Comparison of ENCODE assay signal across 20 cellular contexts in genomic region chr1:28530456-28530855, GRCh38. TPM values are rescaled to one million over a fixed set of nuclear protein-coding genes. Genes with fewer than 3 reads are reported as not detected.
A peak's percentile ranks its signal among the peaks of the same experiment; 100 is the strongest.
DNase-seq lines count a peak whose midpoint lies in the region; ATAC-seq, FAIRE-seq and TF ChIP-seq lines count a peak whose summit lies in the region.
"Had no signal": no experiment of that assay in that cellular context is flagged by ENCODE, and none has a peak within 500 bp of the region (broad histone marks: within the 10 kb centered on the region; RNA-seq: fewer than 3 reads in every experiment).

No MANE protein-coding gene starts in this region.

- H4K20me1 ChIP-seq in HepG2 (ENCODE audit: insufficient read depth, low read length) (no peaks in the 10 kb centered on the region), K562 (replicated peaks; ENCODE audit: control insufficient read depth, insufficient read depth, low read length) (peaks cover 17% of the 10 kb centered on the region)

- no peaks in the 10 kb centered on the region for H3K9me3 ChIP-seq in HepG2 (ENCODE audit: low read length)
- no peaks in the 10 kb centered on the region for H3K9me3 ChIP-seq in right lobe of liver
- H3K9me3 ChIP-seq in K562 (replicated peaks; ENCODE audit: control insufficient read depth, insufficient read depth, low read depth, low read length) = no peaks in the 10 kb centered on the region
- peaks cover 3% of the 10 kb centered on the region for H3K9me3 ChIP-seq in trophoblast cell (ENCODE audit: insufficient read depth, low read depth, low read length)
- H3K9me3 ChIP-seq in heart right ventricle = no peaks in the 10 kb centered on the region
- H3K9me3 ChIP-seq: A549 had no signal

- 98% methylated on average over 21 of the region's 31 CpGs for WGBS in HepG2 (ENCODE audit: low lambda C conversion rate)
- WGBS in right lobe of liver (ENCODE audit: insufficient coverage, low coverage, low lambda C conversion rate, missing lambda C conversion rate) = 83% methylated on average over 2 of the region's 31 CpGs
- WGBS in K562 (ENCODE audit: insufficient coverage, low coverage, missing lambda C conversion rate) = 96% methylated on average over 17 of the region's 31 CpGs
- no CpG with 5 or more reads among the region's 31 CpGs for WGBS in trophoblast cell (ENCODE audit: extremely low coverage, insufficient coverage, insufficient read length)
- WGBS in heart right ventricle, 2 donors = 98 to 99% methylated on average over 27 to 31 of the region's 31 CpGs

- no peak for TF ChIP-seq RAD21 in HepG2 (CRISPR knock-in tag; IDR thresholded peaks at IDR 0.05)
- TF ChIP-seq RAD21 in K562 (CRISPR knock-in tag; conservative IDR thresholded peaks at IDR 0.05 in 1 of 2, IDR thresholded peaks at IDR 0.05 in 1 of 2) = no peak

- H2BK120ac ChIP-seq in trophoblast cell (ENCODE audit: insufficient read depth, low read length, poor library complexity) = no peak overlapping the region

- H3K4me1 ChIP-seq in HepG2 (ENCODE audit: insufficient read depth, low read length) (0 out of 2 replicates have a peak, but pooled peaks cover 3% of the 10 kb centered on the region), right lobe of liver (no peaks in the 10 kb centered on the region), K562 (replicated peaks in 1 of 2; ENCODE audit: control insufficient read depth in 2 of 2, insufficient read depth in 2 of 2, low read length in 2 of 2) (peaks cover 5 to 11% of the 10 kb centered on the region in 2 experiments), trophoblast cell (ENCODE audit: control insufficient read depth in 1 of 2, insufficient read depth in 2 of 2, low read length in 2 of 2) (peaks cover 16 to 19% of the 10 kb centered on the region in 2 experiments), heart right ventricle (no peaks in the 10 kb centered on the region)

- BruUV-seq in HepG2 (replicated peaks; lab: Mats Ljungman, UMichigan) = no TSS peak
- no TSS peak for BruUV-seq in K562 (replicated peaks; lab: Mats Ljungman, UMichigan)

- H3K36me3 ChIP-seq in HepG2 (replicated peaks in 1 of 2; ENCODE audit: control insufficient read depth in 1 of 2, insufficient read depth in 2 of 2, low read length in 2 of 2) (peaks cover 24 to 47% of the 10 kb centered on the region in 2 experiments), right lobe of liver (peaks cover 0 to under 1% (median 0%) of the 10 kb centered on the region in 4 donors), K562 (ENCODE audit: control insufficient read depth, insufficient read depth, low read length) (peaks cover 81% of the 10 kb centered on the region), trophoblast cell (ENCODE audit: control insufficient read depth in 1 of 2, insufficient read depth in 2 of 2, low read length in 2 of 2) (peaks cover 47 to 55% of the 10 kb centered on the region in 2 experiments), heart right ventricle (peaks cover 0 to 52% (median 0%) of the 10 kb centered on the region in 9 donors)

- H4K91ac ChIP-seq in trophoblast cell (ENCODE audit: low read depth, low read length) = peak overlapping the region; percentile 68

- DNase-seq in HepG2 (ENCODE audit: low spot score) (no peak), right lobe of liver (no peak), K562 (ENCODE audit: extremely low read depth in 1 of 4, low spot score in 3 of 4) (no peak), trophoblast cell (no peak), NCI-H446 (lab: John Stamatoyannopoulos, UW) (no peak), heart right ventricle (no peak)
- DNase-seq: 8988T; C1 segment of cervical spinal cord; Calu3; CD4-positive, alpha-beta memory T cell; COR-L47; DMS153; DND-41; GOT3; HCEC 1CT had no signal

- POLR2A ChIA-PET in HepG2 (lab: Yijun Ruan, JAX) = no interaction called here
- POLR2A ChIA-PET in K562 (lab: Yijun Ruan, JAX) = interaction anchor here (0.6 to 1.2 kb wide), 4 partner anchors 8 to 24 kb away, joined by 3 to 4 read pairs (median 4); no protein-coding TSS in a partner anchor

- TF ChIP-seq CTCF in HepG2 (CRISPR knock-in tag; IDR thresholded peaks at IDR 0.05) = no peak
- no peak for TF ChIP-seq CTCF in right lobe of liver (IDR thresholded peaks at IDR 0.05)
- TF ChIP-seq CTCF in K562 (IDR thresholded peaks at IDR 0.05 in 2 of 3, conservative IDR thresholded peaks at IDR 0.05 in 1 of 3; ENCODE audit: insufficient read depth in 2 of 3, low read depth in 1 of 3, low read length in 3 of 3) = no peak
- no peak for TF ChIP-seq CTCF in heart right ventricle (IDR thresholded peaks at IDR 0.05)

- intact Hi-C loops in HepG2 (cut with micrococcal nuclease; ENCODE audit: unreplicated experiment) = no loop called here
- intact Hi-C loops in right lobe of liver (cut with DNase I) = no loop called here
- intact Hi-C loops in K562 (cut with micrococcal nuclease) = no loop called here
- intact Hi-C loops in heart right ventricle (cut with DNase I) = loop anchor here in 1 of 10 donors (10.0 kb wide), 1 partner anchor 334 kb away; no protein-coding TSS in a partner anchor

- peak overlapping the region; percentile 12 for H3K4ac ChIP-seq in trophoblast cell (ENCODE audit: low read depth, low read length)

- H3K27me3 ChIP-seq in HepG2 (ENCODE audit: control insufficient read depth in 1 of 2, insufficient read depth in 2 of 2, low read length in 2 of 2) (no peaks in the 10 kb centered on the region), right lobe of liver (no peaks in the 10 kb centered on the region), K562 (ENCODE audit: control insufficient read depth in 2 of 2, insufficient read depth in 2 of 2, low read length in 2 of 2) (no peaks in the 10 kb centered on the region), trophoblast cell (ENCODE audit: insufficient read depth, low read length) (no peaks in the 10 kb centered on the region), heart right ventricle (no peaks in the 10 kb centered on the region)

- no peak overlapping the region for H2AK5ac ChIP-seq in trophoblast cell (ENCODE audit: low read length)

- H3K4me3 ChIP-seq in HepG2 (replicated peaks in 1 of 3; ENCODE audit: insufficient read depth in 1 of 3, low read depth in 2 of 3, low read length in 3 of 3) = no peak overlapping the region
- no peak overlapping the region for H3K4me3 ChIP-seq in right lobe of liver
- no peak overlapping the region for H3K4me3 ChIP-seq in K562
- H3K4me3 ChIP-seq in trophoblast cell (ENCODE audit: low read depth, low read length) = no peak overlapping the region
- H3K4me3 ChIP-seq in heart right ventricle = no peak overlapping the region
- H3K4me3 ChIP-seq: A549 had no signal

- in situ Hi-C loops in HepG2 (cut with HindIII; ENCODE audit: extremely low pct_ligation_motif_present, low pct_unique_long_range_greater_than_20kb) = no loop called here
- in situ Hi-C loops in K562 (cut with MboI) = no loop called here

- peaks cover 29% of the 10 kb centered on the region for H3K79me1 ChIP-seq in trophoblast cell (ENCODE audit: low read length)

- no peak overlapping the region for H3K9ac ChIP-seq in HepG2 (ENCODE audit: insufficient read depth, low read depth, low read length)
- no peak overlapping the region for H3K9ac ChIP-seq in K562 (ENCODE audit: insufficient read depth in 1 of 2, low read depth in 2 of 2, low read length in 2 of 2)
- no peak overlapping the region for H3K9ac ChIP-seq in trophoblast cell (ENCODE audit: low read length)

- H3K27ac ChIP-seq in HepG2 (ENCODE audit: extremely low read length, insufficient read depth, low read length) (no peak overlapping the region), right lobe of liver (no peak overlapping the region), K562 (ENCODE audit: extremely low read depth, low read depth, low read length) (no peak overlapping the region), trophoblast cell (ENCODE audit: low read depth, low read length) (no peak overlapping the region), heart right ventricle (no peak overlapping the region)
- H3K27ac ChIP-seq: A549 had no signal

- peak overlapping the region; percentile 24 for H2BK5ac ChIP-seq in trophoblast cell (ENCODE audit: low read depth, low read length, poor library complexity)

- H2AFZ ChIP-seq in HepG2 (ENCODE audit: low read length) (no peak overlapping the region), K562 (ENCODE audit: low read depth, low read length) (no peak overlapping the region), trophoblast cell (ENCODE audit: insufficient read depth, low read length, poor library complexity) (no peak overlapping the region)

- FAIRE-seq in HepG2 (lab: Jason Lieb, UNC) (no peak), K562 (lab: Jason Lieb, UNC) (no peak)
- FAIRE-seq: A549, G401.6, GM12892, H54 had no signal

- H3K4me2 ChIP-seq in HepG2 (ENCODE audit: low read depth, low read length) (no peak overlapping the region), K562 (ENCODE audit: insufficient read depth, low read length) (no peak overlapping the region), trophoblast cell (ENCODE audit: low read length) (no peak overlapping the region)
- H3K4me2 ChIP-seq: A549 had no signal

- no peak overlapping the region for H4K8ac ChIP-seq in trophoblast cell (ENCODE audit: low read depth, low read length)

- peak overlapping the region; percentile 74 for H3K18ac ChIP-seq in trophoblast cell (ENCODE audit: low read length)

- peak overlapping the region; percentile 53 for H2BK12ac ChIP-seq in trophoblast cell (ENCODE audit: low read length)

- TF ChIP-seq EP300 in HepG2 (IDR thresholded peaks at IDR 0.05; ENCODE audit: low read depth in 2 of 2, low read length in 2 of 2) = no peak
- TF ChIP-seq EP300 in HepG2 (CRISPR knock-in tag; IDR thresholded peaks at IDR 0.05; ENCODE audit: borderline replicate concordance) = no peak
- no peak for TF ChIP-seq EP300 in K562 (IDR thresholded peaks at IDR 0.05; ENCODE audit: low read length)

- peaks cover 2% of the 10 kb centered on the region for H3K9me1 ChIP-seq in K562 (ENCODE audit: control insufficient read depth, insufficient read depth, low read length)

- CTCF ChIA-PET in HepG2 (lab: Yijun Ruan, JAX; ENCODE audit: low intra/inter-chr PET ratio, low total read pairs) = no interaction called here
- CTCF ChIA-PET in K562 (lab: Yijun Ruan, JAX; ENCODE audit: low intra/inter-chr PET ratio) = interaction anchor here (0.6 kb wide), 1 partner anchor 14 kb away, joined by 3 read pairs; no protein-coding TSS in a partner anchor

- TF ChIP-seq POLR2A in HepG2 (IDR thresholded peaks at IDR 0.05; ENCODE audit: insufficient read depth in 1 of 2, low read depth in 2 of 2, low read length in 2 of 2) (no peak), right lobe of liver (IDR thresholded peaks at IDR 0.05) (no peak), K562 (conservative IDR thresholded peaks at IDR 0.05) (no peak)

- H3K79me2 ChIP-seq in HepG2 (ENCODE audit: insufficient read depth, low read length) (peaks cover 20% of the 10 kb centered on the region), K562 (ENCODE audit: control insufficient read depth, insufficient read depth, low read length) (peaks cover 41% of the 10 kb centered on the region), trophoblast cell (ENCODE audit: control insufficient read depth, insufficient read depth, low read length, poor library complexity) (peaks cover 11% of the 10 kb centered on the region)

- H4K12ac ChIP-seq in trophoblast cell (ENCODE audit: low read depth, low read length) = peak overlapping the region; percentile 73

- H3K23ac ChIP-seq in trophoblast cell (ENCODE audit: low read length) = no peak overlapping the region

- H3K14ac ChIP-seq in trophoblast cell (ENCODE audit: low read length) = peak overlapping the region; percentile 14

- no peak for ATAC-seq in HepG2
- ATAC-seq in right lobe of liver = no peak
- no peak for ATAC-seq in K562
- no peak for ATAC-seq in GM19467 (IDR thresholded peaks at IDR 0.05; ENCODE audit: unreplicated experiment)
- ATAC-seq in heart right ventricle = no peak
- ATAC-seq: A549 had no signal

RNA-seq across cellular contexts. Expression of gene TRNAU1AP, which starts 22.4 kb away (rescaled TPM):
- total RNA-seq in HepG2 (2016; rRNA removed; fragmentation: Illumina TruSeq; extraction: Trizol) (28.3 and 29.0 TPM in 2 replicates), right lobe of liver (10 to 100 TPM in 1 of 6 experiments, 1 to 10 TPM in 5; 5.2 to 14.8 (median 7.3) TPM), K562 (2014; rRNA removed) (34.9 and 35.1 TPM in 2 replicates), K562 (2014; rRNA removed; fragmentation: Illumina TruSeq; extraction: Trizol) (46.3 and 56.8 TPM in 2 replicates), K562 (2015; rRNA removed; fragmentation: Illumina TruSeq; extraction: Trizol) (30.4 and 36.0 TPM in 2 replicates), K562 (2021) (47.9 and 48.8 TPM in 2 replicates), heart right ventricle (10 to 100 TPM; 13.1 to 21.2 (median 15.2) TPM)
- 6.3 and 7.3 TPM in 2 replicates for total RNA-seq in HepG2 (2016; cell fraction: cytosol; rRNA removed; fragmentation: Illumina TruSeq; extraction: Trizol; ENCODE audit: low read depth)
- total RNA-seq in HepG2 (2016; cell fraction: insoluble cytoplasmic fraction; rRNA removed; fragmentation: Illumina TruSeq; extraction: Trizol) = 25.1 and 26.9 TPM in 2 replicates
- 9.7 and 10.6 TPM in 2 replicates for total RNA-seq in HepG2 (2016; cell fraction: membrane; rRNA removed; fragmentation: Illumina TruSeq; extraction: Trizol)
- 16.7 and 17.0 TPM in 2 replicates for total RNA-seq in HepG2 (2016; cell fraction: nucleus; rRNA removed; fragmentation: Illumina TruSeq; extraction: Trizol)
- polyA plus RNA-seq in HepG2 (2011; rRNA removed) (40.5 and 42.9 TPM in 2 replicates), K562 (2011; rRNA removed) (55.3 and 66.7 TPM in 2 replicates), K562 (2014; fragmentation: Illumina TruSeq; extraction: Trizol) (43.9 and 46.0 TPM in 2 replicates), K562 (2014; fragmentation: Nextera tagmentation; extraction: Ambion mirVana) (100 to 1,000 TPM in 1 of 2 experiments, 10 to 100 TPM in 1; 99.0 to 110 TPM), K562 (2014; rRNA removed) (38.0 and 41.8 TPM in 2 replicates), heart right ventricle (10 to 100 TPM; 17.3 to 21.4 TPM)
- 21.1 and 22.7 TPM in 2 replicates for polyA plus RNA-seq in HepG2 (2011; cell fraction: cytosol; rRNA removed)
- 49.6 and 57.0 TPM in 2 replicates for polyA plus RNA-seq in HepG2 (2011; cell fraction: nucleus; rRNA removed)
- 19.2 and 20.5 TPM in 2 replicates for polyA plus RNA-seq in HepG2 (2012)
- 7.3 and 8.6 TPM in 2 replicates for polyA plus RNA-seq in HepG2 (2016; cell fraction: cytosol; fragmentation: Illumina TruSeq; extraction: Trizol; ENCODE audit: low read depth)
- polyA plus RNA-seq in HepG2 (2016; cell fraction: insoluble cytoplasmic fraction; fragmentation: Illumina TruSeq; extraction: Trizol; ENCODE audit: low read depth) = 29.9 and 35.0 TPM in 2 replicates
- polyA plus RNA-seq in HepG2 (2016; cell fraction: membrane; fragmentation: Illumina TruSeq; extraction: Trizol; ENCODE audit: low read depth) = 9.6 and 11.2 TPM in 2 replicates
- 32.0 and 34.2 TPM in 2 replicates for polyA plus RNA-seq in HepG2 (2016; cell fraction: nucleus; fragmentation: Illumina TruSeq; extraction: Trizol; ENCODE audit: insufficient read depth, low read depth)
- polyA minus RNA-seq in HepG2 (2011; rRNA and poly(A)+ RNA removed; ENCODE audit: low replicate concordance) = 7.9 and 23.4 TPM in 2 replicates
- polyA minus RNA-seq in HepG2 (2011; cell fraction: cytosol; rRNA and poly(A)+ RNA removed) = 4.7 and 6.0 TPM in 2 replicates
- 25.8 and 37.4 TPM in 2 replicates for polyA minus RNA-seq in HepG2 (2011; cell fraction: nucleus; rRNA and poly(A)+ RNA removed)
- 106 and 133 TPM in 2 replicates for total RNA-seq in K562 (2011; cell fraction: chromatin; rRNA removed; ENCODE audit: low replicate concordance)
- 72.0 and 74.4 TPM in 2 replicates for total RNA-seq in K562 (2011; cell fraction: nucleolus; rRNA removed)
- 84.0 and 108 TPM in 2 replicates for total RNA-seq in K562 (2011; cell fraction: nucleoplasm; rRNA removed)
- 40.1 and 42.6 TPM in 2 replicates for polyA plus RNA-seq in K562 (2011; cell fraction: cytosol; rRNA removed)
- 59.0 and 59.1 TPM in 2 replicates for polyA plus RNA-seq in K562 (2011; cell fraction: nucleus; rRNA removed)
- polyA plus RNA-seq in K562 (2012) = 54.5 and 69.7 TPM in 2 replicates
- 33.9 and 37.3 TPM in 2 replicates for polyA minus RNA-seq in K562 (2011; rRNA and poly(A)+ RNA removed)
- 9.9 and 14.7 TPM in 2 replicates for polyA minus RNA-seq in K562 (2011; cell fraction: cytosol; rRNA and poly(A)+ RNA removed)
- 14.0 and 30.0 TPM in 2 replicates for polyA minus RNA-seq in K562 (2011; cell fraction: nucleus; rRNA and poly(A)+ RNA removed)
- polyA plus RNA-seq in trophoblast cell (2013) = 50.8 and 53.6 TPM in 2 replicates

RNA-seq across cellular contexts. Expression of gene RCC1, which starts 24.6 kb away (rescaled TPM):
- total RNA-seq in HepG2 (2016; rRNA removed; fragmentation: Illumina TruSeq; extraction: Trizol) (80.8 and 102 TPM in 2 replicates), right lobe of liver (10 to 100 TPM in 5 of 6 experiments, 1 to 10 TPM in 1; 9.5 to 29.6 (median 18.0) TPM), K562 (2014; rRNA removed) (106 and 126 TPM in 2 replicates), K562 (2014; rRNA removed; fragmentation: Illumina TruSeq; extraction: Trizol) (96.5 and 107 TPM in 2 replicates), K562 (2015; rRNA removed; fragmentation: Illumina TruSeq; extraction: Trizol) (134 and 139 TPM in 2 replicates), K562 (2021) (126 and 149 TPM in 2 replicates), heart right ventricle (10 to 100 TPM in 1 of 10 donors, 1 to 10 TPM in 9; 2.3 to 17.8 (median 3.9) TPM)
- total RNA-seq in HepG2 (2016; cell fraction: cytosol; rRNA removed; fragmentation: Illumina TruSeq; extraction: Trizol; ENCODE audit: low read depth) = 11.4 and 15.2 TPM in 2 replicates
- 83.9 and 95.1 TPM in 2 replicates for total RNA-seq in HepG2 (2016; cell fraction: insoluble cytoplasmic fraction; rRNA removed; fragmentation: Illumina TruSeq; extraction: Trizol)
- total RNA-seq in HepG2 (2016; cell fraction: membrane; rRNA removed; fragmentation: Illumina TruSeq; extraction: Trizol) = 44.7 and 50.2 TPM in 2 replicates
- total RNA-seq in HepG2 (2016; cell fraction: nucleus; rRNA removed; fragmentation: Illumina TruSeq; extraction: Trizol) = 44.2 and 50.7 TPM in 2 replicates
- polyA plus RNA-seq in HepG2 (2011; rRNA removed) (47.2 and 56.2 TPM in 2 replicates), K562 (2011; rRNA removed) (93.5 and 118 TPM in 2 replicates), K562 (2014; fragmentation: Illumina TruSeq; extraction: Trizol) (187 and 202 TPM in 2 replicates), K562 (2014; fragmentation: Nextera tagmentation; extraction: Ambion mirVana) (10 to 100 TPM; 16.4 to 28.1 TPM), K562 (2014; rRNA removed) (142 TPM in 2 replicates), heart right ventricle (10 to 100 TPM in 1 of 2 donors, 1 to 10 TPM in 1; 3.8 to 15.3 TPM)
- 48.6 and 53.6 TPM in 2 replicates for polyA plus RNA-seq in HepG2 (2011; cell fraction: cytosol; rRNA removed)
- 34.9 and 42.3 TPM in 2 replicates for polyA plus RNA-seq in HepG2 (2011; cell fraction: nucleus; rRNA removed)
- 43.2 and 74.3 TPM in 2 replicates for polyA plus RNA-seq in HepG2 (2012)
- 12.5 and 13.5 TPM in 2 replicates for polyA plus RNA-seq in HepG2 (2016; cell fraction: cytosol; fragmentation: Illumina TruSeq; extraction: Trizol; ENCODE audit: low read depth)
- 113 and 120 TPM in 2 replicates for polyA plus RNA-seq in HepG2 (2016; cell fraction: insoluble cytoplasmic fraction; fragmentation: Illumina TruSeq; extraction: Trizol; ENCODE audit: low read depth)
- 33.8 and 38.0 TPM in 2 replicates for polyA plus RNA-seq in HepG2 (2016; cell fraction: membrane; fragmentation: Illumina TruSeq; extraction: Trizol; ENCODE audit: low read depth)
- polyA plus RNA-seq in HepG2 (2016; cell fraction: nucleus; fragmentation: Illumina TruSeq; extraction: Trizol; ENCODE audit: insufficient read depth, low read depth) = 70.2 and 80.1 TPM in 2 replicates
- polyA minus RNA-seq in HepG2 (2011; rRNA and poly(A)+ RNA removed; ENCODE audit: low replicate concordance) = 90.3 and 147 TPM in 2 replicates
- 29.5 and 33.5 TPM in 2 replicates for polyA minus RNA-seq in HepG2 (2011; cell fraction: cytosol; rRNA and poly(A)+ RNA removed)
- 28.8 and 31.6 TPM in 2 replicates for polyA minus RNA-seq in HepG2 (2011; cell fraction: nucleus; rRNA and poly(A)+ RNA removed)
- 64.6 and 140 TPM in 2 replicates for total RNA-seq in K562 (2011; cell fraction: chromatin; rRNA removed; ENCODE audit: low replicate concordance)
- total RNA-seq in K562 (2011; cell fraction: nucleolus; rRNA removed) = 103 and 112 TPM in 2 replicates
- total RNA-seq in K562 (2011; cell fraction: nucleoplasm; rRNA removed) = 79.6 and 82.3 TPM in 2 replicates
- polyA plus RNA-seq in K562 (2011; cell fraction: cytosol; rRNA removed) = 87.8 and 89.2 TPM in 2 replicates
- 78.2 and 92.8 TPM in 2 replicates for polyA plus RNA-seq in K562 (2011; cell fraction: nucleus; rRNA removed)
- polyA plus RNA-seq in K562 (2012) = 94.3 and 129 TPM in 2 replicates
- 102 and 113 TPM in 2 replicates for polyA minus RNA-seq in K562 (2011; rRNA and poly(A)+ RNA removed)
- 61.3 and 61.4 TPM in 2 replicates for polyA minus RNA-seq in K562 (2011; cell fraction: cytosol; rRNA and poly(A)+ RNA removed)
- 26.4 and 52.8 TPM in 2 replicates for polyA minus RNA-seq in K562 (2011; cell fraction: nucleus; rRNA and poly(A)+ RNA removed)
- 90.8 and 94.1 TPM in 2 replicates for polyA plus RNA-seq in trophoblast cell (2013)

Comparison
In these comparisons a context has a peak if more than half of its experiments do, and no peak if none do; other contexts are left out.
1. Of the 241 proteins assayed by ChIP-seq in both HepG2 and K562: peak only in HepG2: none; only in K562: HNRNPL, POLR2G and ZBTB33; in both: RBFOX2; in neither: 237.